15 cellular contexts compared by ENCODE assay signal in the genomic region with DNA sequence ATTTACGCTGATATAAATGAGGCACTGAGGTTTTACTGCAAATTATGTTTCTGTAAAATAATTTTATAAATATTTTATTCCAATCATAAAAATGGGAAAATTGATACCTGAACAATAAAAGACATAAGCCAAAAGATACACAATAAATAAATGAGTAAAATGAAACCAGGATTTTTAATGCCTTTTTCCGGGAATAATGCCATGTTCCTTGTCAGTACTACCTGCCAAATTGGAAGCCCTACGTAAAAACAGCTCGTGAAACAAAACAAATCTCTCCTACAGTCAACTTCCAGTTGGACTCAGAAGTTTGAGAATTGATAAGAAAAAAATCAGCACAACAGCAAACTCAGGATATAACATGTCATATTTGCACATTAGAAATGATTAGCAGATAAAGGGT.
"Had no signal": no experiment of that assay in that cellular context is flagged by ENCODE, and none has a peak within 500 bp of the region (broad histone marks: within the 10 kb centered on the region; RNA-seq: fewer than 3 reads in every experiment).

No MANE protein-coding gene starts in this region.

- H3K4me3 ChIP-seq: ascending aorta, esophagus squamous epithelium, left ventricle myocardium inferior, testis had no signal

- H3K27me3 Mint-ChIP-seq: stimulated activated naive CD8-positive, alpha-beta T cell treated with anti-CD3 and anti-CD28 coated beads, Interleukin-15, Interleukin-2, amounts not matched to agents 100 ng/mL and 50 ng/mL, for 24 hours had no signal

- H3K4me3 Mint-ChIP-seq: activated naive CD8-positive, alpha-beta T cell treated with anti-CD3 and anti-CD28 coated beads, Interleukin-2, amount 10 ng/mL, durations not matched to agents 7 days and 5 days; activated T-cell treated with anti-CD3 and anti-CD28 coated beads, Interleukin-2, amount 50 U/mL, for 72 hours; stimulated activated naive CD8-positive, alpha-beta T cell treated with anti-CD3 and anti-CD28 coated beads, Interleukin-15, Interleukin-2, amounts not matched to agents 100 ng/mL and 50 ng/mL, for 24 hours; T-helper 2 cell treated with Interferon-gamma antibody and Interleukin-4, amounts not matched to agents 5 μg/mL and 100 μg/mL, for 36 hours had no signal

- DNase-seq: activated CD4-positive, alpha-beta T cell treated with anti-CD3 and anti-CD28 coated beads for 1 hour; activated CD4-positive, alpha-beta T cell treated with anti-CD3 and anti-CD28 coated beads, Interleukin-2, amount 50 U/mL, for 48 hours; activated gamma-delta T cell treated with Interleukin-2 at 50 U/mL for 16 hours; activated naive CD8-positive, alpha-beta T cell treated with anti-CD3 and anti-CD28 coated beads, Interleukin-2, amount 10 ng/mL, durations not matched to agents 7 days and 5 days; activated T-cell treated with anti-CD3 and anti-CD28 coated beads, Interleukin-2, amount 50 U/mL, for 72 hours; esophagus squamous epithelium; foreskin fibroblast; left ventricle myocardium inferior; mesenchymal stem cell; stimulated activated CD4-positive, alpha-beta T cell treated with anti-CD3 and anti-CD28 coated beads, Interleukin-4, amount 100 ng/mL, for 1 hour; stimulated activated CD8-positive, alpha-beta memory T cell treated with anti-CD3 and anti-CD28 coated beads, Interleukin-4, amount 100 ng/mL, for 48 hours; testis had no signal

- H3K27ac Mint-ChIP-seq: activated naive CD8-positive, alpha-beta T cell treated with anti-CD3 and anti-CD28 coated beads, Interleukin-2, amount 10 ng/mL, durations not matched to agents 7 days and 5 days; activated T-cell treated with anti-CD3 and anti-CD28 coated beads, Interleukin-2, amount 50 U/mL, for 72 hours; stimulated activated naive CD8-positive, alpha-beta T cell treated with anti-CD3 and anti-CD28 coated beads, Interleukin-15, Interleukin-2, amounts not matched to agents 100 ng/mL and 50 ng/mL, for 24 hours; T-helper 2 cell treated with Interferon-gamma antibody and Interleukin-4, amounts not matched to agents 5 μg/mL and 100 μg/mL, for 36 hours had no signal

- ATAC-seq: activated T-cell treated with anti-CD3 and anti-CD28 coated beads, Interleukin-2, amount 50 U/mL, for 72 hours had no signal
